In the genomic region with DNA sequence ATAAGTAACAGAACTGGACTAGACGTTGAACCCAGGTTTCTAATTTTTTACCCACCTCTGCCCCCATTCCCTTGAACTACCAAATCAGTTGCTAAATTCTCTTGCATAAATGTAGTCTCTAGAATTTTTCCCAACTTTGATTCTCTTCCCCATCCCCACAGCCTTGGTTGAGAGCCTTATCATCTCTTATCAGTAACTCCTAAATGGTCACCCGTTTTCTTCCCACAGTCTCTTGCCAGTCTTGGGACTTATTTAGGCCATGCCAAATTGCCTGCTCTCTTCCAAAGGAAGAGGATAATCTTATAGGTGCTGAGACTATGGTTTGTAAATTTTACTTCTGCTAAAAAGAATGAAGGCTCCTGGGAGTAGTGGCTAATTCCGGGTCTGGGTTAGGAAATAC, we compare ENCODE assay signal across 37 cellular contexts. TPM values are rescaled to one million over a fixed set of nuclear protein-coding genes. Genes with fewer than 3 reads are reported as not detected.
"Had no signal": no experiment of that assay in that cellular context is flagged by ENCODE, and none has a peak within 500 bp of the region (broad histone marks: within the 10 kb centered on the region; RNA-seq: fewer than 3 reads in every experiment).

No MANE protein-coding gene starts in this region.

- FAIRE-seq: astrocyte, TTC549 had no signal

- H3K27ac ChIP-seq: adrenal gland, brain microvascular endothelial cell, breast epithelium, VCaP had no signal

- DNase-seq: activated B cell treated with CpG ODN at 0.5 μM for 24 hours; activated CD4-positive, alpha-beta memory T cell treated with anti-CD3 and anti-CD28 coated beads for 36 hours; activated CD4-positive, alpha-beta T cell treated with anti-CD3 and anti-CD28 coated beads for 4 hours; activated CD4-positive, alpha-beta T cell treated with anti-CD3 and anti-CD28 coated beads, Interleukin-2, amount 10 ng/mL, durations not matched to agents 24 days and 14 days; activated CD4-positive, alpha-beta T cell treated with anti-CD3 and anti-CD28 coated beads, Interleukin-2, amount 50 U/mL, for 1 hour; activated CD4-positive, alpha-beta T cell treated with anti-CD3 and anti-CD28 coated beads, Interleukin-2, amount 50 U/mL, for 4 hours; activated CD4-positive, CD25-positive, alpha-beta regulatory T cell treated with anti-CD3 and anti-CD28 coated beads, Interleukin-2, amount 50 U/mL, for 72 hours; activated CD8-positive, alpha-beta memory T cell treated with anti-CD3 and anti-CD28 coated beads, Interleukin-2, amount 50 U/mL, for 4 hours; activated CD8-positive, alpha-beta T cell treated with anti-CD3 and anti-CD28 coated beads for 36 hours; activated effector memory CD4-positive, alpha-beta T cell treated with anti-CD3 and anti-CD28 coated beads, Interleukin-2, amount 50 U/mL, for 16 hours; activated gamma-delta T cell treated with Interleukin-2 at 50 U/mL for 16 hours; activated naive CD4-positive, alpha-beta T cell; activated naive CD4-positive, alpha-beta T cell treated with anti-CD3 and anti-CD28 coated beads for 36 hours; activated naive CD4-positive, alpha-beta T cell treated with anti-CD3 and anti-CD28 coated beads, Interleukin-2, amount 50 U/mL, for 16 hours; activated naive CD8-positive, alpha-beta T cell treated with anti-CD3 and anti-CD28 coated beads for 36 hours; activated T-cell treated with anti-CD3 and anti-CD28 coated beads for 4 hours; activated T-cell treated with anti-CD3 and anti-CD28 coated beads, Interleukin-2, amount 50 U/mL, for 1 hour; activated T-cell treated with anti-CD3 and anti-CD28 coated beads, Interleukin-2, amount 50 U/mL, for 4 hours; activated T-cell treated with anti-CD3 and anti-CD28 coated beads, Interleukin-2, amount 50 U/mL, for 72 hours; adrenal gland; amniotic stem cell; aorta; brain microvascular endothelial cell; central memory CD4-positive, alpha-beta T cell; T-helper 1 cell; T-helper 2 cell; T-helper 9 cell had no signal

- H3K9me3 Mint-ChIP-seq: activated B cell treated with CpG ODN at 0.5 μM for 24 hours; activated CD4-positive, alpha-beta T cell treated with anti-CD3 and anti-CD28 coated beads, Interleukin-2, amount 10 ng/mL, durations not matched to agents 24 days and 14 days; activated CD8-positive, alpha-beta T cell treated with anti-CD3 and anti-CD28 coated beads for 36 hours; activated naive CD4-positive, alpha-beta T cell treated with anti-CD3 and anti-CD28 coated beads for 36 hours; activated naive CD8-positive, alpha-beta T cell treated with anti-CD3 and anti-CD28 coated beads for 36 hours; activated T-cell treated with anti-CD3 and anti-CD28 coated beads, Interleukin-2, amount 50 U/mL, for 4 hours; activated T-cell treated with anti-CD3 and anti-CD28 coated beads, Interleukin-2, amount 50 U/mL, for 72 hours; activated T-helper 1 cell treated with anti-CD3 and anti-CD28 coated beads, Interleukin-12 subunit alpha, Interleukin-12 subunit beta, Interleukin-2, Interleukin-4 antibody, amounts not matched to agents 30 ng/mL and 10 ng/mL and 1 ng/mL, durations not matched to agents 14 hours and 24 hours and 36 hours; activated T-helper 17 cell treated with anti-CD3 and anti-CD28 coated beads, Interleukin-2, amount 50 U/mL, for 72 hours; T-helper 1 cell treated with Interleukin-12 subunit alpha and Interleukin-12 subunit beta and Interleukin-4 antibody, amounts not matched to agents 30 μg/mL and 1 μg/mL, for 36 hours; T-helper 2 cell treated with Interferon-gamma antibody and Interleukin-4, amounts not matched to agents 5 μg/mL and 100 μg/mL, for 36 hours had no signal

- H3K4me3 Mint-ChIP-seq: activated B cell treated with CpG ODN at 0.5 μM for 24 hours; activated CD4-positive, alpha-beta memory T cell treated with anti-CD3 and anti-CD28 coated beads for 36 hours; activated CD4-positive, alpha-beta T cell treated with anti-CD3 and anti-CD28 coated beads, Interleukin-2, amount 10 ng/mL, durations not matched to agents 24 days and 14 days; activated CD8-positive, alpha-beta T cell treated with anti-CD3 and anti-CD28 coated beads for 36 hours; activated naive CD4-positive, alpha-beta T cell treated with anti-CD3 and anti-CD28 coated beads for 36 hours; activated naive CD8-positive, alpha-beta T cell treated with anti-CD3 and anti-CD28 coated beads for 36 hours; activated T-cell treated with anti-CD3 and anti-CD28 coated beads, Interleukin-2, amount 50 U/mL, for 4 hours; activated T-cell treated with anti-CD3 and anti-CD28 coated beads, Interleukin-2, amount 50 U/mL, for 72 hours; activated T-helper 1 cell treated with anti-CD3 and anti-CD28 coated beads, Interleukin-12 subunit alpha, Interleukin-12 subunit beta, Interleukin-2, Interleukin-4 antibody, amounts not matched to agents 30 ng/mL and 10 ng/mL and 1 ng/mL, durations not matched to agents 14 hours and 24 hours and 36 hours; activated T-helper 17 cell treated with anti-CD3 and anti-CD28 coated beads, Interleukin-2, amount 50 U/mL, for 72 hours; T-helper 1 cell treated with Interleukin-12 subunit alpha and Interleukin-12 subunit beta and Interleukin-4 antibody, amounts not matched to agents 30 μg/mL and 1 μg/mL, for 36 hours; T-helper 2 cell treated with Interferon-gamma antibody and Interleukin-4, amounts not matched to agents 5 μg/mL and 100 μg/mL, for 36 hours had no signal

- H3K27me3 ChIP-seq: adrenal gland, body of pancreas, brain microvascular endothelial cell, breast epithelium had no signal

- H3K4me1 Mint-ChIP-seq: activated CD4-positive, alpha-beta T cell treated with anti-CD3 and anti-CD28 coated beads, Interleukin-2, amount 10 ng/mL, durations not matched to agents 24 days and 14 days; activated naive CD8-positive, alpha-beta T cell treated with anti-CD3 and anti-CD28 coated beads for 36 hours; activated T-helper 17 cell treated with anti-CD3 and anti-CD28 coated beads, Interleukin-2, amount 50 U/mL, for 72 hours had no signal

- H3K36me3 Mint-ChIP-seq: activated CD4-positive, alpha-beta memory T cell treated with anti-CD3 and anti-CD28 coated beads for 36 hours; activated naive CD4-positive, alpha-beta T cell treated with anti-CD3 and anti-CD28 coated beads, Interleukin-2, amount 50 U/mL, for 72 hours; activated naive CD8-positive, alpha-beta T cell treated with anti-CD3 and anti-CD28 coated beads for 36 hours had no signal

- H3K4me1 ChIP-seq: adrenal gland, breast epithelium had no signal

- H3K27me3 Mint-ChIP-seq: activated B cell treated with CpG ODN at 0.5 μM for 24 hours; activated CD4-positive, alpha-beta T cell treated with anti-CD3 and anti-CD28 coated beads, Interleukin-2, amount 10 ng/mL, durations not matched to agents 24 days and 14 days; activated naive CD8-positive, alpha-beta T cell treated with anti-CD3 and anti-CD28 coated beads for 36 hours had no signal

- H3K27ac Mint-ChIP-seq: activated B cell treated with CpG ODN at 0.5 μM for 24 hours; activated CD4-positive, alpha-beta memory T cell treated with anti-CD3 and anti-CD28 coated beads for 36 hours; activated CD4-positive, alpha-beta T cell treated with anti-CD3 and anti-CD28 coated beads, Interleukin-2, amount 10 ng/mL, durations not matched to agents 24 days and 14 days; activated CD8-positive, alpha-beta T cell treated with anti-CD3 and anti-CD28 coated beads for 36 hours; activated naive CD4-positive, alpha-beta T cell treated with anti-CD3 and anti-CD28 coated beads for 36 hours; activated naive CD4-positive, alpha-beta T cell treated with anti-CD3 and anti-CD28 coated beads, Interleukin-2, amount 50 U/mL, for 72 hours; activated naive CD8-positive, alpha-beta T cell treated with anti-CD3 and anti-CD28 coated beads for 36 hours; activated T-cell treated with anti-CD3 and anti-CD28 coated beads, Interleukin-2, amount 50 U/mL, for 72 hours; activated T-helper 1 cell treated with anti-CD3 and anti-CD28 coated beads, Interleukin-12 subunit alpha, Interleukin-12 subunit beta, Interleukin-2, Interleukin-4 antibody, amounts not matched to agents 30 ng/mL and 10 ng/mL and 1 ng/mL, durations not matched to agents 14 hours and 24 hours and 36 hours; activated T-helper 17 cell treated with anti-CD3 and anti-CD28 coated beads, Interleukin-2, amount 50 U/mL, for 72 hours; T-helper 1 cell treated with Interleukin-12 subunit alpha and Interleukin-12 subunit beta and Interleukin-4 antibody, amounts not matched to agents 30 μg/mL and 1 μg/mL, for 36 hours; T-helper 2 cell treated with Interferon-gamma antibody and Interleukin-4, amounts not matched to agents 5 μg/mL and 100 μg/mL, for 36 hours had no signal

- ATAC-seq: activated CD8-positive, alpha-beta T cell treated with anti-CD3 and anti-CD28 coated beads for 36 hours; activated naive CD4-positive, alpha-beta T cell treated with anti-CD3 and anti-CD28 coated beads, Interleukin-2, amount 50 U/mL, for 72 hours; activated T-cell treated with anti-CD3 and anti-CD28 coated beads, Interleukin-2, amount 50 U/mL, for 4 hours; activated T-cell treated with anti-CD3 and anti-CD28 coated beads, Interleukin-2, amount 50 U/mL, for 72 hours; activated T-helper 17 cell treated with anti-CD3 and anti-CD28 coated beads, Interleukin-2, amount 50 U/mL, for 72 hours; body of pancreas had no signal

- H3K36me3 ChIP-seq: adrenal gland, brain microvascular endothelial cell, breast epithelium had no signal

- H3K4me3 ChIP-seq: adrenal gland, body of pancreas, breast epithelium had no signal

- H3K9me3 ChIP-seq: adrenal gland, body of pancreas, breast epithelium had no signal

RNA-seq across cellular contexts. Expression of a gene that starts 13.3 kb away (rescaled TPM):
- total RNA-seq: activated CD4-positive, alpha-beta memory T cell treated with anti-CD3 and anti-CD28 coated beads for 36 hours; activated CD4-positive, alpha-beta T cell treated with anti-CD3 and anti-CD28 coated beads, Interleukin-2, amount 10 ng/mL, durations not matched to agents 24 days and 14 days; activated naive CD4-positive, alpha-beta T cell treated with anti-CD3 and anti-CD28 coated beads, Interleukin-2, amount 50 U/mL, for 72 hours; activated T-helper 1 cell treated with anti-CD3 and anti-CD28 coated beads, Interleukin-12 subunit alpha, Interleukin-12 subunit beta, Interleukin-2, Interleukin-4 antibody, amounts not matched to agents 30 ng/mL and 10 ng/mL and 1 ng/mL, durations not matched to agents 14 hours and 24 hours and 36 hours had no signal
